In the genomic region with DNA sequence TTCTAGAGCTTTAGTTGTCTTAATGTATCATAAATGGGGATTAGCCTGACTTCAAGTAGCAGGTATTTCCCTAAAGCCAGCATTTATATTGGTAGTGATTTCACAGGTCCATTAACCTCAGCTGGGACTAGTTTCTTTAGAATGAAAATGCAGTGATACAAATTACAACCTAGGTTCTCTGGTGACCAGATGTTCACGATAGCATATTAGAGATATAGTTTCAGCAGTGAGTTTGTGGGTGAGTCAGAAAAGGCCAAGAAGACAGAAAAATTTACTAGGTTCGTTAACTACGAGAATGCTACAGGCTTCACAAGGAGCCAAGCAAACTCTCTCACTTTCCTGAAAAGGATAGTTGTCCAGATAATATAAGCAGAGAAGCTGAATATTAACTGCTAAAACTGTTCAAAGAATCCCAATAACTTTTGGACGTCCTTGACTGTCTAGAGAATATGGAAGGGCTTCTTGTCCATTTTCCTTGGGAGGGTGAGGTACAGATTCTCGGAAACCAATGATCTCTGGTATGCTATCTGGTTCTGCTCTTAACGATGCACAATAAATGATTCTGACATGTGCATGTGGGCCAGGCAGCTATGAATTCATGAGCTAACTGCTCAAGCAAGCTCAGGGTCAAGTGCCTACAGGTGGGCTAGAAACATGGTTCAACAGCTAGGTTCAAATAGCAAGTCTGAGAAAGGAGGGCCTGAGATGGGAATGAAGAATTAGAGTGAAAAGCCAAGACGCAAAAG, we compare ENCODE assay signal across 22 cellular contexts. TPM values are rescaled to one million over a fixed set of nuclear protein-coding genes. Genes with fewer than 3 reads are reported as not detected.
DNase-seq lines count a peak whose midpoint lies in the region; ATAC-seq and TF ChIP-seq lines count a peak whose summit lies in the region.
"Had no signal": no experiment of that assay in that cellular context is flagged by ENCODE, and none has a peak within 500 bp of the region (broad histone marks: within the 10 kb centered on the region; RNA-seq: fewer than 3 reads in every experiment).

No MANE protein-coding gene starts in this region.

- H3K4me1 ChIP-seq in stomach (peaks cover 0 to 22% (median 12%) of the 10 kb centered on the region in 4 donors), OCI-LY7 (ENCODE audit: insufficient read depth, low read length, poor library complexity, severe bottlenecking) (peaks cover 28% of the 10 kb centered on the region)
- H3K4me1 ChIP-seq: BE2C had no signal

- ATAC-seq in WTC11 (no peak), HG03439 (IDR thresholded peaks at IDR 0.05; ENCODE audit: unreplicated experiment) (no peak)
- ATAC-seq: PC-3 had no signal

- POLR2A ChIA-PET in WTC11 (lab: Charles Lee), result interaction anchor here (0.6 kb wide), 1 partner anchor 318 kb away, joined by 6 read pairs; no protein-coding TSS in a partner anchor
- POLR2A ChIA-PET in OCI-LY7 (lab: Charles Lee), result interaction anchor here (0.9 to 1.7 kb wide), 5 partner anchors 8 to 49 kb away, joined by 3 to 6 read pairs (median 3); no protein-coding TSS in a partner anchor

- TF ChIP-seq CTCF in HFF-Myc (IDR thresholded peaks at IDR 0.05; ENCODE audit: low read depth, low read length, missing control alignments), result no peak
- no peak for TF ChIP-seq CTCF in WTC11 (IDR thresholded peaks at IDR 0.05)
- TF ChIP-seq CTCF in stomach (IDR thresholded peaks at IDR 0.05), result no peak
- no peak for TF ChIP-seq CTCF in OCI-LY7 (conservative IDR thresholded peaks at IDR 0.05; ENCODE audit: low read length)

- H3K36me3 ChIP-seq in stomach (no peaks in the 10 kb centered on the region), OCI-LY7 (ENCODE audit: insufficient read depth, low read length) (no peaks in the 10 kb centered on the region)
- H3K36me3 ChIP-seq: BE2C, MG63 had no signal

- DNase-seq in AG08395 (ENCODE audit: low spot score), result peak; percentile 18
- peak; percentile 59 for DNase-seq in HFF-Myc (ENCODE audit: extremely low read depth, low read depth)
- DNase-seq in WTC11 (ENCODE audit: low spot score), result no peak
- DNase-seq in left kidney (ENCODE audit: low read depth, low spot score), result peak; percentile 68
- DNase-seq in stomach, result no peak
- DNase-seq in T1000 (lab: John Stamatoyannopoulos, UW), result no peak
- no peak for DNase-seq in OCI-LY7 (ENCODE audit: low spot score)
- DNase-seq: 8988T; BE2C; CD4-positive, CD25-positive, alpha-beta regulatory T cell; MG63; NCI-H1048; NCI-H1417 treated with DMSO at 0.1 percent for 48 hours; NCI-H187; NCI-H2107; NCI-H226; NCI-H526; PC-3; RPMI8226; SHP77 had no signal

- TF ChIP-seq POLR2A in stomach (IDR thresholded peaks at IDR 0.05), result no peak

- WGBS in stomach, 5 donors, result 61 to 76% (median 68%) methylated on average over 7 of the region's 7 CpGs

- intact Hi-C loops in stomach (cut with DNase I; ENCODE audit: low total_unique reads) (no loop called here), OCI-LY7 (cut with micrococcal nuclease; ENCODE audit: unreplicated experiment) (loop anchor here (10.0 kb wide), 1 partner anchor 1389 kb away; no protein-coding TSS in a partner anchor)

- no peak overlapping the region for H3K4me3 Mint-ChIP-seq in WTC11

- H3K79me2 ChIP-seq in OCI-LY7 (ENCODE audit: insufficient read depth, low read depth, low read length), result peaks cover 1% of the 10 kb centered on the region; the same call in 1 of the 2 replicates

- BruUV-seq in OCI-LY7 (replicated peaks; lab: Mats Ljungman, UMichigan), result no TSS peak

- peaks cover 7% of the 10 kb centered on the region for H3K4me1 Mint-ChIP-seq in WTC11

- no peaks in the 10 kb centered on the region for H3K27me3 ChIP-seq in stomach
- H3K27me3 ChIP-seq: BE2C, MG63 had no signal

- CTCF ChIA-PET in WTC11 (lab: Charles Lee), result no interaction called here
- CTCF ChIA-PET in OCI-LY7 (lab: Charles Lee; ENCODE audit: unreplicated experiment), result interaction anchor here (0.6 kb wide), 1 partner anchor 11 kb away, joined by 4 read pairs; no protein-coding TSS in a partner anchor

- no peaks in the 10 kb centered on the region for H3K9me2 ChIP-seq in OCI-LY7 (ENCODE audit: insufficient read depth, low read length)

- no peak overlapping the region for H3K4me3 ChIP-seq in HFF-Myc (replicated peaks; ENCODE audit: low read depth, low read length)
- no peak overlapping the region for H3K4me3 ChIP-seq in stomach
- no peak overlapping the region for H3K4me3 ChIP-seq in OCI-LY7 (ENCODE audit: low read depth, low read length, poor library complexity, severe bottlenecking)
- H3K4me3 ChIP-seq: MG63, SK-N-MC had no signal

- H3K36me3 Mint-ChIP-seq in WTC11, result no peaks in the 10 kb centered on the region

- no peaks in the 10 kb centered on the region; the same call in 1 of the 2 replicates for H3K27me3 Mint-ChIP-seq in WTC11 (ENCODE audit: low read depth)

- no peak overlapping the region for H2AFZ ChIP-seq in OCI-LY7 (ENCODE audit: low read length)

- no peak overlapping the region for H3K4me2 ChIP-seq in OCI-LY7 (ENCODE audit: low read length)

- no peak overlapping the region for H3K27ac ChIP-seq in stomach
- H3K27ac ChIP-seq in OCI-LY7 (ENCODE audit: low read depth, low read length, poor library complexity, severe bottlenecking), result no peak overlapping the region
- H3K27ac ChIP-seq: SK-N-MC had no signal

- no peaks in the 10 kb centered on the region for H3K9me3 Mint-ChIP-seq in WTC11

- no peak overlapping the region for H3K27ac Mint-ChIP-seq in WTC11
- H3K27ac Mint-ChIP-seq: CD4-positive, CD25-positive, alpha-beta regulatory T cell had no signal

- no peak for TF ChIP-seq EP300 in stomach (IDR thresholded peaks at IDR 0.05)

- H3K9me3 ChIP-seq in stomach, result no peaks in the 10 kb centered on the region
- H3K9me3 ChIP-seq in OCI-LY7 (ENCODE audit: low read length), result no peaks in the 10 kb centered on the region
- H3K9me3 ChIP-seq: BE2C, MG63 had no signal

- no peaks in the 10 kb centered on the region for H4K20me1 ChIP-seq in OCI-LY7 (ENCODE audit: insufficient read depth, low read length)

TF ChIP-seq in WTC11, 78 proteins besides CTCF, POLR2A, EP300 and RAD21:
- TF ChIP-seq HMGA2 (CRISPR knock-in tag; IDR thresholded peaks at IDR 0.05), result peak; percentile 52
- TF ChIP-seq, protein P1, sequence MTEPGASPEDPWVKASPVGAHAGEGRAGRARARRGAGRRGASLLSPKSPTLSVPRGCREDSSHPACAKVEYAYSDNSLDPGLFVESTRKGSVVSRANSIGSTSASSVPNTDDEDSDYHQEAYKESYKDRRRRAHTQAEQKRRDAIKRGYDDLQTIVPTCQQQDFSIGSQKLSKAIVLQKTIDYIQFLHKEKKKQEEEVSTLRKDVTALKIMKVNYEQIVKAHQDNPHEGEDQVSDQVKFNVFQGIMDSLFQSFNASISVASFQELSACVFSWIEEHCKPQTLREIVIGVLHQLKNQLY (CRISPR knock-in tag; IDR thresholded peaks at IDR 0.05), result no peak
- TF ChIP-seq, protein P2, sequence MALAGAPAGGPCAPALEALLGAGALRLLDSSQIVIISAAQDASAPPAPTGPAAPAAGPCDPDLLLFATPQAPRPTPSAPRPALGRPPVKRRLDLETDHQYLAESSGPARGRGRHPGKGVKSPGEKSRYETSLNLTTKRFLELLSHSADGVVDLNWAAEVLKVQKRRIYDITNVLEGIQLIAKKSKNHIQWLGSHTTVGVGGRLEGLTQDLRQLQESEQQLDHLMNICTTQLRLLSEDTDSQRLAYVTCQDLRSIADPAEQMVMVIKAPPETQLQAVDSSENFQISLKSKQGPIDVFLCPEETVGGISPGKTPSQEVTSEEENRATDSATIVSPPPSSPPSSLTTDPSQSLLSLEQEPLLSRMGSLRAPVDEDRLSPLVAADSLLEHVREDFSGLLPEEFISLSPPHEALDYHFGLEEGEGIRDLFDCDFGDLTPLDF (CRISPR knock-in tag; IDR thresholded peaks at IDR 0.05), result no peak
- no peak for TF ChIP-seq NFYB (CRISPR knock-in tag; conservative IDR thresholded peaks at IDR 0.05; ENCODE audit: low read depth)
- TF ChIP-seq, protein P3, sequence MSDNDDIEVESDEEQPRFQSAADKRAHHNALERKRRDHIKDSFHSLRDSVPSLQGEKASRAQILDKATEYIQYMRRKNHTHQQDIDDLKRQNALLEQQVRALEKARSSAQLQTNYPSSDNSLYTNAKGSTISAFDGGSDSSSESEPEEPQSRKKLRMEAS (CRISPR knock-in tag; IDR thresholded peaks at IDR 0.05), result no peak
- no peak for TF ChIP-seq NFATC4 (CRISPR knock-in tag; IDR thresholded peaks at IDR 0.05)
- no peak for TF ChIP-seq IRF2 (CRISPR knock-in tag; IDR thresholded peaks at IDR 0.05; ENCODE audit: borderline replicate concordance, low read depth)
- TF ChIP-seq, protein P4, sequence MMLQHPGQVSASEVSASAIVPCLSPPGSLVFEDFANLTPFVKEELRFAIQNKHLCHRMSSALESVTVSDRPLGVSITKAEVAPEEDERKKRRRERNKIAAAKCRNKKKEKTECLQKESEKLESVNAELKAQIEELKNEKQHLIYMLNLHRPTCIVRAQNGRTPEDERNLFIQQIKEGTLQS (CRISPR knock-in tag; conservative IDR thresholded peaks at IDR 0.05), result no peak
TF ChIP-seq in WTC11: peak in this region for 1.

RNA-seq across cellular contexts. Expression of a gene that starts 6.0 kb away (rescaled TPM):
- total RNA-seq in WTC11 (2021), result 117 to 127 TPM (median 125 TPM) in 3 replicates
- 100 to 1,000 TPM in 1 of 5 donors, 10 to 100 TPM in 4; 32.1 to 224 (median 47.8) TPM for total RNA-seq in stomach
- polyA plus RNA-seq in stomach, result 10 to 100 TPM; 18.8 to 23.0 (median 20.5) TPM
- total RNA-seq in OCI-LY7 (2014; rRNA removed; shearing (Covaris generic)), result 100 and 122 TPM in 2 replicates
- 253 and 268 TPM in 2 replicates for total RNA-seq in OCI-LY7 (2022)

RNA-seq across cellular contexts. Expression of a gene that starts 44.7 kb away (rescaled TPM):
- total RNA-seq in WTC11 (2021) (0.18 TPM in 1 of 3 replicates, not detected in the others), stomach (10 to 100 TPM in 2 of 5 donors, 1 to 10 TPM in 2, not detected in 1; 1.8 to 19.6 (median 6.2) TPM), OCI-LY7 (2022) (not detected in 2 replicates)
- 1 to 10 TPM in 2 of 3 donors, not detected in 1; 2.0 to 2.2 TPM for polyA plus RNA-seq in stomach
- not detected in 2 replicates for total RNA-seq in OCI-LY7 (2014; rRNA removed; shearing (Covaris generic))
- total RNA-seq: CD4-positive, CD25-positive, alpha-beta regulatory T cell; PC-3 had no signal
- polyA plus RNA-seq: CD4-positive, CD25-positive, alpha-beta regulatory T cell had no signal

Comparison
In these comparisons a context has a peak if more than half of its experiments do, and no peak if none do; other contexts are left out.
1. DNase-seq: peak in AG08395 (single experiment), HFF-Myc (single experiment) and left kidney (single experiment); none in WTC11 (single experiment), stomach (single experiment), T1000 (single experiment) and OCI-LY7 (single experiment).